In genomic region chr6:168388641-168389633, GRCh38 we compare ENCODE assay signal across 21 cellular contexts. TPM values are rescaled to one million over a fixed set of nuclear protein-coding genes. Genes with fewer than 3 reads are reported as not detected.
DNase-seq lines count a peak whose midpoint lies in the region; ATAC-seq and TF ChIP-seq lines count a peak whose summit lies in the region.
"Had no signal": no experiment of that assay in that cellular context is flagged by ENCODE, and none has a peak within 500 bp of the region (broad histone marks: within the 10 kb centered on the region; RNA-seq: fewer than 3 reads in every experiment).

No MANE protein-coding gene starts in this region.

- peaks cover 28% of the 10 kb centered on the region for H3K4me1 Mint-ChIP-seq in type B pancreatic cell (ENCODE audit: unreplicated experiment)
- H3K4me1 Mint-ChIP-seq: activated CD4-positive, alpha-beta T cell treated with anti-CD3 and anti-CD28 coated beads, Interleukin-2, amount 10 ng/mL, durations not matched to agents 7 days and 5 days; activated naive CD4-positive, alpha-beta T cell treated with anti-CD3 and anti-CD28 coated beads, Interleukin-2, amount 50 U/mL, for 24 hours had no signal

- H3K9me3 ChIP-seq in right atrium auricular region = no peaks in the 10 kb centered on the region

- H3K27me3 ChIP-seq in right atrium auricular region = no peaks in the 10 kb centered on the region

- no peaks in the 10 kb centered on the region for H3K36me3 Mint-ChIP-seq in type B pancreatic cell
- H3K36me3 Mint-ChIP-seq: activated naive CD4-positive, alpha-beta T cell treated with anti-CD3 and anti-CD28 coated beads, Interleukin-2, amount 50 U/mL, for 24 hours; CD8-positive, alpha-beta T cell had no signal

- H3K27ac Mint-ChIP-seq in type B pancreatic cell = no peak overlapping the region
- H3K27ac Mint-ChIP-seq: activated CD4-positive, alpha-beta T cell treated with anti-CD3 and anti-CD28 coated beads, Interleukin-2, amount 10 ng/mL, durations not matched to agents 7 days and 5 days; activated naive CD4-positive, alpha-beta T cell treated with anti-CD3 and anti-CD28 coated beads, Interleukin-2, amount 50 U/mL, for 24 hours; CD8-positive, alpha-beta T cell had no signal

- H3K27me3 Mint-ChIP-seq in type B pancreatic cell = peaks cover 7% of the 10 kb centered on the region
- H3K27me3 Mint-ChIP-seq: activated CD4-positive, alpha-beta T cell treated with anti-CD3 and anti-CD28 coated beads, Interleukin-2, amount 10 ng/mL, durations not matched to agents 7 days and 5 days had no signal

- intact Hi-C loops in left ventricle myocardium superior (cut with micrococcal nuclease) = no loop called here

- no peak overlapping the region for H3K4me3 Mint-ChIP-seq in type B pancreatic cell
- H3K4me3 Mint-ChIP-seq: activated CD4-positive, alpha-beta T cell treated with anti-CD3 and anti-CD28 coated beads, Interleukin-2, amount 10 ng/mL, durations not matched to agents 7 days and 5 days; activated naive CD4-positive, alpha-beta T cell treated with anti-CD3 and anti-CD28 coated beads, Interleukin-2, amount 50 U/mL, for 24 hours; CD8-positive, alpha-beta T cell; neural crest cell had no signal

- DNase-seq in left ventricle myocardium superior (peak; percentile 19), right atrium auricular region (ENCODE audit: low spot score) (no peak), NCI-H69 (lab: John Stamatoyannopoulos, UW) (peak; percentile 76), iPS-NIHi7 (ENCODE audit: extremely low spot score) (peak; percentile 49), type B pancreatic cell (ENCODE audit: extremely low spot score, unreplicated experiment) (no peak), ureter (ENCODE audit: low spot score) (no peak), DMS79 (lab: John Stamatoyannopoulos, UW) (no peak)
- no peak for DNase-seq in stimulated activated CD4-positive, alpha-beta T cell treated with anti-CD3 and anti-CD28 coated beads, Interleukin-12 subunit alpha, Interleukin-12 subunit beta, amount 100 ng/mL, for 4 hours
- DNase-seq: ACHN; activated CD4-positive, alpha-beta T cell treated with anti-CD3 and anti-CD28 coated beads, Interleukin-2, amount 10 ng/mL, durations not matched to agents 7 days and 5 days; CD8-positive, alpha-beta T cell; NCI-H2171; OCI-M1; stimulated activated CD4-positive, alpha-beta T cell treated with anti-CD3 and anti-CD28 coated beads, Interleukin-1b, Interleukin-23, amount 100 ng/mL, for 48 hours; T-helper 9 cell had no signal

- no peaks in the 10 kb centered on the region for H3K36me3 ChIP-seq in right atrium auricular region

- H3K4me1 ChIP-seq in right atrium auricular region = no peaks in the 10 kb centered on the region

- no peak overlapping the region for H3K27ac ChIP-seq in right atrium auricular region
- H3K27ac ChIP-seq: SK-N-MC had no signal

- no peak for ATAC-seq in left ventricle myocardium superior
- ATAC-seq: CD8-positive, alpha-beta T cell; HCT116 had no signal

- no peaks in the 10 kb centered on the region for H3K9me3 Mint-ChIP-seq in type B pancreatic cell
- H3K9me3 Mint-ChIP-seq: activated naive CD4-positive, alpha-beta T cell treated with anti-CD3 and anti-CD28 coated beads, Interleukin-2, amount 50 U/mL, for 24 hours; CD8-positive, alpha-beta T cell; neural crest cell had no signal

- H3K4me3 ChIP-seq in right atrium auricular region = no peak overlapping the region
- H3K4me3 ChIP-seq: SK-N-MC had no signal

- no peak for TF ChIP-seq CTCF in right atrium auricular region (IDR thresholded peaks at IDR 0.05)
- peak; percentile 17 for TF ChIP-seq CTCF in type B pancreatic cell (conservative IDR thresholded peaks at IDR 0.05)

RNA-seq across cellular contexts. Expression of gene SMOC2, which starts 52.0 kb away (rescaled TPM):
- total RNA-seq in left ventricle myocardium superior = 18.7 TPM
- total RNA-seq in right atrium auricular region = 10 to 100 TPM; 10.8 to 31.7 TPM
- 4.2 and 18.9 TPM in 2 replicates for total RNA-seq in type B pancreatic cell (ENCODE audit: low replicate concordance)
- total RNA-seq in ureter = 26.1 TPM
- total RNA-seq: activated CD4-positive, alpha-beta T cell treated with anti-CD3 and anti-CD28 coated beads, Interleukin-2, amount 10 ng/mL, durations not matched to agents 7 days and 5 days; CD8-positive, alpha-beta T cell; dermis microvascular lymphatic vessel endothelial cell; glomerular endothelial cell had no signal

Comparison
In these comparisons a context has a peak if more than half of its experiments do, and no peak if none do; other contexts are left out.
1. DNase-seq: peak in left ventricle myocardium superior (single experiment), NCI-H69 (single experiment) and iPS-NIHi7 (single experiment); none in right atrium auricular region (single experiment), type B pancreatic cell (single experiment), ureter (single experiment), stimulated activated CD4-positive, alpha-beta T cell treated with anti-CD3 and anti-CD28 coated beads, Interleukin-12 subunit alpha, Interleukin-12 subunit beta, amount 100 ng/mL, for 4 hours (single experiment) and DMS79 (single experiment).